In the genomic region with DNA sequence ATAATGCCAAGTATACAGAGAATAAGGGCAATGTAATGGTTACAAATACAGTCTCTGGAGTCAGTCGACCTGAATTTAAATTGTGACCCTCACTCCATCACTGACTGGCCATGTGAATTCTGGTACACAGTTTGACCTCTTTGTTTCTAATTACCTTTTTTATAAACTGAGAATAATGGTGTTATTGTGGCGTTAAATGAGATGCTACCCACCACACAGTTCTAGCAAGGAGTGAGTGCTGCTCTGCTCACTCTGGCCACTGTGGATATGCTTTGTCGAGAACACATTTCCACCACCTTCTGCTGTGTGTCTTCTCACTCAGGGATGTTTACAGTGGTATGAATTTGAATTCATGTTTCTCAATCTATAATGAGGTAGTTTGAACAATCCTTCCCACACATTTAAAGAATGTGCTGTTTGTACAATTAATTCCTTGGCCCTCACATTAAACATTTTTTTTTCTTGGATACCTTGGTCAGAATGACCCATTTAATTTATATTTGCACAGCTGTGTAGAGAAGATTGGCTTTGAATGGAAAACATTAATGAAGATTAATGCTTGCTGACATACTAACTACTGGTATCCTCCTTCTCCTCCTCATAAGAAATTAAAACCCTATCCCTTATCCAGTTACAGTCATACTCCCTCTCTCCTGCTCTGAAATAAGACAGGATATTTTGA, we compare ENCODE assay signal across 12 cellular contexts.
"Had no signal": no experiment of that assay in that cellular context is flagged by ENCODE, and none has a peak within 500 bp of the region (broad histone marks: within the 10 kb centered on the region; RNA-seq: fewer than 3 reads in every experiment).

No MANE protein-coding gene starts in this region.

- FAIRE-seq: colon had no signal

- ATAC-seq: esophagus mucosa; left colon; mucosa of descending colon; naive thymus-derived CD4-positive, alpha-beta T cell; stimulated activated naive B cell treated with anti-CD40 and anti-IgM and Interleukin-4, amounts not matched to agents 10 μg/mL and 1 μg/mL and 100 μg/mL, for 72 hours had no signal

- DNase-seq: activated CD4-positive, alpha-beta T cell treated with anti-CD3 and anti-CD28 coated beads for 1 hour; activated CD4-positive, alpha-beta T cell treated with anti-CD3 and anti-CD28 coated beads, Interleukin-2, amount 50 U/mL, for 48 hours; activated naive CD4-positive, alpha-beta T cell treated with anti-CD3 and anti-CD28 coated beads, Interleukin-2, amount 10 ng/mL, durations not matched to agents 7 days and 5 days; left colon; mucosa of descending colon; naive thymus-derived CD4-positive, alpha-beta T cell; stimulated activated CD4-positive, alpha-beta T cell treated with anti-CD3 and anti-CD28 coated beads, Interleukin-15, amount 100 ng/mL, for 24 hours; stimulated activated CD4-positive, alpha-beta T cell treated with anti-CD3 and anti-CD28 coated beads, Interleukin-4, amount 100 ng/mL, for 1 hour; stimulated activated naive B cell treated with anti-CD40 and anti-IgM and Interleukin-4, amounts not matched to agents 10 μg/mL and 1 μg/mL and 100 μg/mL, for 72 hours; T-helper 9 cell had no signal
